In genomic region chr9:69385474-69386091, GRCh38 we compare ENCODE assay signal across 11 cellular contexts.
DNase-seq lines count a peak whose midpoint lies in the region; ATAC-seq and TF ChIP-seq lines count a peak whose summit lies in the region.
"Had no signal": no experiment of that assay in that cellular context is flagged by ENCODE, and none has a peak within 500 bp of the region (broad histone marks: within the 10 kb centered on the region; RNA-seq: fewer than 3 reads in every experiment).

No MANE protein-coding gene starts in this region.

- peak; percentile 44 for DNase-seq in COLO668 (lab: John Stamatoyannopoulos, UW; ENCODE audit: unreplicated experiment)
- peak; percentile 23 for DNase-seq in NAMALWA (ENCODE audit: low spot score)
- no peak for DNase-seq in RWPE1 (ENCODE audit: low spot score)
- peak; percentile 37 for DNase-seq in kidney tubule cell (ENCODE audit: low spot score)
- DNase-seq in dorsolateral prefrontal cortex = no peak
- no peak for DNase-seq in T-cell
- no peak for DNase-seq in Peyer's patch
- DNase-seq in naive thymus-derived CD4-positive, alpha-beta T cell = no peak
- DNase-seq: activated CD8-positive, alpha-beta memory T cell treated with anti-CD3 and anti-CD28 coated beads, Interleukin-2, amount 10 ng/mL, durations not matched to agents 7 days and 5 days; activated naive CD4-positive, alpha-beta T cell treated with Interleukin-2 at 50 U/mL for 16 hours; NCI-H1694 treated with DMSO at 0.1 percent for 48 hours had no signal

- intact Hi-C loops in dorsolateral prefrontal cortex (cut with DNase I) = loop anchor here (10.0 kb wide), 2 partner anchors 331 to 951 kb away; no protein-coding TSS in a partner anchor
- intact Hi-C loops in naive thymus-derived CD4-positive, alpha-beta T cell (cut with micrococcal nuclease) = no loop called here

- H3K4me3 Mint-ChIP-seq in T-cell = no peak overlapping the region
- H3K4me3 Mint-ChIP-seq in naive thymus-derived CD4-positive, alpha-beta T cell = no peak overlapping the region
- H3K4me3 Mint-ChIP-seq: activated CD8-positive, alpha-beta memory T cell treated with anti-CD3 and anti-CD28 coated beads, Interleukin-2, amount 10 ng/mL, durations not matched to agents 7 days and 5 days had no signal

- no peak for ATAC-seq in T-cell (replicated peaks in 1 of 4)
- ATAC-seq in naive thymus-derived CD4-positive, alpha-beta T cell = no peak
- ATAC-seq: activated CD8-positive, alpha-beta memory T cell treated with anti-CD3 and anti-CD28 coated beads, Interleukin-2, amount 10 ng/mL, durations not matched to agents 7 days and 5 days had no signal

- H3K27me3 ChIP-seq in dorsolateral prefrontal cortex (peaks cover 0 to 6% (median 0%) of the 10 kb centered on the region in 45 donors), Peyer's patch (no peaks in the 10 kb centered on the region)
- H3K27me3 ChIP-seq in naive thymus-derived CD4-positive, alpha-beta T cell (ENCODE audit: control insufficient read depth in 2 of 2, insufficient read depth in 2 of 2, low read length in 2 of 2) = no peaks in the 10 kb centered on the region

- H3K4me3 ChIP-seq in dorsolateral prefrontal cortex = no peak overlapping the region
- H3K4me3 ChIP-seq in Peyer's patch = no peak overlapping the region
- no peak overlapping the region for H3K4me3 ChIP-seq in naive thymus-derived CD4-positive, alpha-beta T cell (ENCODE audit: low read length)

- no peaks in the 10 kb centered on the region for H3K4me1 Mint-ChIP-seq in T-cell
- no peaks in the 10 kb centered on the region for H3K4me1 Mint-ChIP-seq in naive thymus-derived CD4-positive, alpha-beta T cell
- H3K4me1 Mint-ChIP-seq: activated CD8-positive, alpha-beta memory T cell treated with anti-CD3 and anti-CD28 coated beads, Interleukin-2, amount 10 ng/mL, durations not matched to agents 7 days and 5 days had no signal

- POLR2A ChIA-PET in RWPE1 (lab: Yijun Ruan, JAX; ENCODE audit: low non-redundant PET) (no interaction called here), T-cell (lab: Charles Lee) (no interaction called here)
- POLR2A ChIA-PET in naive thymus-derived CD4-positive, alpha-beta T cell (lab: Charles Lee) = no interaction called here

- no peaks in the 10 kb centered on the region for H3K36me3 Mint-ChIP-seq in T-cell
- H3K36me3 Mint-ChIP-seq in naive thymus-derived CD4-positive, alpha-beta T cell = no peaks in the 10 kb centered on the region
- H3K36me3 Mint-ChIP-seq: activated CD8-positive, alpha-beta memory T cell treated with anti-CD3 and anti-CD28 coated beads, Interleukin-2, amount 10 ng/mL, durations not matched to agents 7 days and 5 days had no signal

- TF ChIP-seq POLR2A in Peyer's patch (IDR thresholded peaks at IDR 0.05) = no peak

- peaks cover 13 to 26% of the 10 kb centered on the region in 2 donors for H3K27me3 Mint-ChIP-seq in T-cell
- H3K27me3 Mint-ChIP-seq in naive thymus-derived CD4-positive, alpha-beta T cell = peaks cover 4 to 22% (median 19%) of the 10 kb centered on the region in 5 donors

- CTCF ChIA-PET in RWPE1 (lab: Yijun Ruan, JAX) = interaction anchor here (0.7 kb wide), 1 partner anchor 645 kb away, joined by 6 read pairs; no protein-coding TSS in a partner anchor
- CTCF ChIA-PET in T-cell (lab: Charles Lee) = no interaction called here
- CTCF ChIA-PET in naive thymus-derived CD4-positive, alpha-beta T cell (lab: Charles Lee) = no interaction called here

- no peaks in the 10 kb centered on the region for H3K4me1 ChIP-seq in Peyer's patch
- no peaks in the 10 kb centered on the region for H3K4me1 ChIP-seq in naive thymus-derived CD4-positive, alpha-beta T cell (ENCODE audit: control insufficient read depth in 2 of 2, insufficient read depth in 2 of 2, low read length in 2 of 2)

- H3K36me3 ChIP-seq in Peyer's patch = no peaks in the 10 kb centered on the region
- H3K36me3 ChIP-seq in naive thymus-derived CD4-positive, alpha-beta T cell (ENCODE audit: control insufficient read depth in 2 of 3, insufficient read depth in 3 of 3, low read length in 3 of 3) = no peaks in the 10 kb centered on the region

- H3K27ac Mint-ChIP-seq in T-cell = no peak overlapping the region
- no peak overlapping the region for H3K27ac Mint-ChIP-seq in naive thymus-derived CD4-positive, alpha-beta T cell
- H3K27ac Mint-ChIP-seq: activated CD8-positive, alpha-beta memory T cell treated with anti-CD3 and anti-CD28 coated beads, Interleukin-2, amount 10 ng/mL, durations not matched to agents 7 days and 5 days had no signal

- TF ChIP-seq CTCF in RWPE1 (conservative IDR thresholded peaks at IDR 0.05; ENCODE audit: low read depth) = no peak
- no peak for TF ChIP-seq CTCF in dorsolateral prefrontal cortex (IDR thresholded peaks at IDR 0.05 in 54 of 56, conservative IDR thresholded peaks at IDR 0.05 in 2 of 56; ENCODE audit: low read depth in 1 of 56, partially characterized antibody in 56 of 56)
- no peak for TF ChIP-seq CTCF in Peyer's patch (IDR thresholded peaks at IDR 0.05)

- H3K9me3 Mint-ChIP-seq in T-cell = no peaks in the 10 kb centered on the region
- H3K9me3 Mint-ChIP-seq in naive thymus-derived CD4-positive, alpha-beta T cell = no peaks in the 10 kb centered on the region

- no peaks in the 10 kb centered on the region for H3K9me3 ChIP-seq in Peyer's patch
- H3K9me3 ChIP-seq in naive thymus-derived CD4-positive, alpha-beta T cell (ENCODE audit: control insufficient read depth in 2 of 3, low read length in 3 of 3) = no peaks in the 10 kb centered on the region

- H3K27ac ChIP-seq in RWPE1 (peak overlapping the region; percentile 42; the same call in 1 of the 2 replicates), dorsolateral prefrontal cortex (no peak overlapping the region), Peyer's patch (no peak overlapping the region)
- no peak overlapping the region for H3K27ac ChIP-seq in naive thymus-derived CD4-positive, alpha-beta T cell (ENCODE audit: low read depth, low read length)

Comparison
In these comparisons a context has a peak if more than half of its experiments do, and no peak if none do; other contexts are left out.
1. DNase-seq: peak in COLO668 (single experiment), NAMALWA (single experiment) and kidney tubule cell (single experiment); none in RWPE1 (single experiment), dorsolateral prefrontal cortex (0 of 10), T-cell (0 of 34), Peyer's patch (0 of 3) and naive thymus-derived CD4-positive, alpha-beta T cell (0 of 9).
2. intact Hi-C loops: an anchor here in dorsolateral prefrontal cortex (10.0 kb wide); none called in naive thymus-derived CD4-positive, alpha-beta T cell.